Comparison of ENCODE assay signal across 15 cellular contexts in the genomic region with DNA sequence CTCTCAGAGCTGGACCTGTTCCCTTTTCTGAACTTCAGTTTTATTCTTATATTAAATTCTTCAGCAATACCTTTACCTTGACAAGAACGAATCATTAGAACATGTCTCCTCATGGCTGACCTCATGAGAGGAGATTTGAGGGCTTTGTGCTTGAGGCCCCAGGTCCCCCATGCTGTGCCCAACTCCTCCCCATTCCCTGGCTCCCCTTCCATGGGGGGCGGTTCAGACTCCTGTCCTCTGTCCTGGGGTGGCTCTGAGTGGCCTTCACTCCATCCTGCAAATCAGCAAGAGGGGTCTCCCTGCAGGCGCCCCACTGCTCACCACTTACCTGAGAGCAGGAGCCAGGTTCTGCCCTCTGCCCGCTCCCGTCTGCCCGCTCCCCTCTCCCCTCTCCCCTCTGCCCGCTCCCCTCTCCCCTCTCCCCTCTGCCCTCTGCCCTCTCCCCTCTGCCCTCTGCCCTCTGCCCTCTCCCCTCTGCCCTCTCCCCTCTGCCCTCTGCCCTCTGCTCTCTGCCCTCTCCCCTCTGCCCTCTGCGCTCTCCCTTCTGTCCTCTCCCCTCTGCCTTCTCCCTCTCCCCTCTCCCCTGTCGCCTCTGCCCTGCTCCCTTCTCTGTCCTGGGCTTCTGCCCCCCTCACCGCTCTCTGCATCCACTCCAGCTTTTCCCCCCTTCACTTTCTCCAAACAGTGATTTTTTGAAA.
DNase-seq lines count a peak whose midpoint lies in the region; ATAC-seq, FAIRE-seq and TF ChIP-seq lines count a peak whose summit lies in the region.
"Had no signal": no experiment of that assay in that cellular context is flagged by ENCODE, and none has a peak within 500 bp of the region (broad histone marks: within the 10 kb centered on the region; RNA-seq: fewer than 3 reads in every experiment).

No MANE protein-coding gene starts in this region.

- peaks cover 23% of the 10 kb centered on the region for H3K9me3 Mint-ChIP-seq in neural progenitor cell
- H3K9me3 Mint-ChIP-seq: CD8-positive, alpha-beta T cell had no signal

- H3K79me2 ChIP-seq in H1 (ENCODE audit: control insufficient read depth in 1 of 2, insufficient read depth in 2 of 2, low read length in 2 of 2) (no peaks in the 10 kb centered on the region), neural progenitor cell (ENCODE audit: low read depth) (no peaks in the 10 kb centered on the region)

- TF ChIP-seq CTCF in H1 (IDR thresholded peaks at IDR 0.05; ENCODE audit: control extremely low read depth in 1 of 3, insufficient read depth in 1 of 3, low read depth in 1 of 3, low read length in 3 of 3) (no peak), neural progenitor cell (IDR thresholded peaks at IDR 0.05) (no peak), vagina (IDR thresholded peaks at IDR 0.05) (no peak)

- H2AFZ ChIP-seq in H1 (ENCODE audit: low read length) (no peak overlapping the region), neural progenitor cell (replicated peaks) (peak overlapping the region; percentile 72)

- no peak overlapping the region for H4K91ac ChIP-seq in H1 (replicated peaks; ENCODE audit: insufficient read length, low read length)

- H3K4me3 ChIP-seq in H7 (ENCODE audit: insufficient read depth, low read depth, low read length) = no peak overlapping the region
- H3K4me3 ChIP-seq in H1 (ENCODE audit: extremely low read depth in 1 of 4, insufficient read depth in 2 of 4, low read depth in 3 of 4, low read length in 4 of 4) = no peak overlapping the region
- H3K4me3 ChIP-seq in neural progenitor cell = no peak overlapping the region
- no peak overlapping the region for H3K4me3 ChIP-seq in vagina
- no peak overlapping the region for H3K4me3 ChIP-seq in MG63
- H3K4me3 ChIP-seq: BLaER1 treated with 17β-estradiol and CSF1 and Interleukin-3, amounts not matched to agents 10 nM and 100 nM had no signal

- H4K20me1 ChIP-seq in H1 (replicated peaks in 1 of 2; ENCODE audit: control insufficient read depth in 1 of 2, insufficient read depth in 2 of 2, low read length in 2 of 2) = no peaks in the 10 kb centered on the region
- no peaks in the 10 kb centered on the region for H4K20me1 ChIP-seq in neural progenitor cell (ENCODE audit: low read depth)
- H4K20me1 ChIP-seq: BLaER1 treated with 17β-estradiol and CSF1 and Interleukin-3, amounts not matched to agents 10 nM and 100 nM had no signal

- no peaks in the 10 kb centered on the region for H3K36me3 ChIP-seq in H7 (replicated peaks; ENCODE audit: control insufficient read depth, insufficient read depth, low read length)
- no peaks in the 10 kb centered on the region for H3K36me3 ChIP-seq in H1 (ENCODE audit: control insufficient read depth in 2 of 4, insufficient read depth in 4 of 4, low read length in 3 of 4)
- no peaks in the 10 kb centered on the region for H3K36me3 ChIP-seq in neural progenitor cell
- H3K36me3 ChIP-seq in vagina = no peaks in the 10 kb centered on the region
- H3K36me3 ChIP-seq in MG63 = no peaks in the 10 kb centered on the region
- H3K36me3 ChIP-seq: BLaER1 treated with 17β-estradiol and CSF1 and Interleukin-3, amounts not matched to agents 10 nM and 100 nM had no signal

- intact Hi-C loops in vagina (cut with DNase I) = no loop called here

- H3K27me3 ChIP-seq in H7 (ENCODE audit: control insufficient read depth, insufficient read depth, low read length) = no peaks in the 10 kb centered on the region; the same call in 1 of the 2 replicates
- no peaks in the 10 kb centered on the region; a peak in 1 of 7 replicates for H3K27me3 ChIP-seq in H1 (replicated peaks in 1 of 4; ENCODE audit: control insufficient read depth in 3 of 4, extremely low read depth in 1 of 4, insufficient read depth in 3 of 4, low read length in 3 of 4)
- H3K27me3 ChIP-seq in neural progenitor cell = peaks cover 7% of the 10 kb centered on the region
- no peaks in the 10 kb centered on the region for H3K27me3 ChIP-seq in vagina
- H3K27me3 ChIP-seq in MG63 = no peaks in the 10 kb centered on the region
- H3K27me3 ChIP-seq: BLaER1 treated with 17β-estradiol and CSF1 and Interleukin-3, amounts not matched to agents 10 nM and 100 nM had no signal

- H3K23ac ChIP-seq in H1 (ENCODE audit: insufficient read length) = no peak overlapping the region

- H3K4ac ChIP-seq in H1 (replicated peaks; ENCODE audit: insufficient read length, low read depth, low read length) = no peak overlapping the region

- no peak overlapping the region for H3K4me3 Mint-ChIP-seq in neural progenitor cell
- H3K4me3 Mint-ChIP-seq: B cell; CD8-positive, alpha-beta T cell had no signal

- H2BK12ac ChIP-seq in H1 (ENCODE audit: low read depth, low read length) = no peak overlapping the region

- H2BK15ac ChIP-seq in H1 (ENCODE audit: low read length) = no peak overlapping the region

- H3K36me3 Mint-ChIP-seq in neural progenitor cell = peaks cover 6% of the 10 kb centered on the region
- H3K36me3 Mint-ChIP-seq: CD8-positive, alpha-beta T cell had no signal

- no peaks in the 10 kb centered on the region for H3K79me1 ChIP-seq in H1 (ENCODE audit: low read depth, low read length)

- peaks cover 36% of the 10 kb centered on the region for H3K4me1 Mint-ChIP-seq in neural progenitor cell

- no peak overlapping the region; a peak in 1 of 4 replicates for H3K4me2 ChIP-seq in H1 (ENCODE audit: insufficient read depth in 1 of 2, low read depth in 2 of 2, low read length in 2 of 2)
- no peak overlapping the region for H3K4me2 ChIP-seq in neural progenitor cell
- H3K4me2 ChIP-seq: BLaER1 treated with 17β-estradiol and CSF1 and Interleukin-3, amounts not matched to agents 10 nM and 100 nM had no signal

- 0 out of 2 replicates have a peak overlapping the region, but pooled peaks have one; percentile 28 for H3K18ac ChIP-seq in H1 (ENCODE audit: extremely low read depth, low read length)

- no peak overlapping the region for H2AK5ac ChIP-seq in H1 (ENCODE audit: low read depth, low read length)

- H3K9me3 ChIP-seq in H1 (ENCODE audit: insufficient read depth in 2 of 2, low read depth in 1 of 2, low read length in 1 of 2) = 0 out of 4 replicates have a peak, but pooled peaks cover 0 to 3% of the 10 kb centered on the region in 2 experiments
- peaks cover 6% of the 10 kb centered on the region for H3K9me3 ChIP-seq in neural progenitor cell (ENCODE audit: low read depth)
- H3K9me3 ChIP-seq in vagina = no peaks in the 10 kb centered on the region
- no peaks in the 10 kb centered on the region for H3K9me3 ChIP-seq in MG63
- H3K9me3 ChIP-seq: BLaER1 treated with 17β-estradiol and CSF1 and Interleukin-3, amounts not matched to agents 10 nM and 100 nM had no signal

- no peak overlapping the region for H4K5ac ChIP-seq in H1 (ENCODE audit: insufficient read length, low read depth, low read length)

- peaks cover 20% of the 10 kb centered on the region for H3K27me3 Mint-ChIP-seq in neural progenitor cell (ENCODE audit: insufficient read depth, low read depth)

- H2BK5ac ChIP-seq in H1 (ENCODE audit: low read depth, low read length) = no peak overlapping the region

- H2BK120ac ChIP-seq in H1 (replicated peaks; ENCODE audit: low read depth, low read length) = no peak overlapping the region

- 67% methylated on average over 4 of the region's 10 CpGs; no CpG with 5 or more reads in 1 of the 2 experiments for WGBS in H1 (ENCODE audit: extremely low coverage in 1 of 2, insufficient coverage in 1 of 2, insufficient read length in 1 of 2, insufficient replicate concordance in 2 of 2, low coverage in 1 of 2, low lambda C conversion rate in 2 of 2, missing lambda C conversion rate in 1 of 2), 2 experiments

- no peaks in the 10 kb centered on the region for H3K23me2 ChIP-seq in H1 (ENCODE audit: low read depth, low read length)

- no peak for TF ChIP-seq EP300 in H1 (IDR thresholded peaks at IDR 0.05; ENCODE audit: borderline replicate concordance in 1 of 2, low read depth in 2 of 2, low read length in 2 of 2)

- H3K27ac Mint-ChIP-seq in neural progenitor cell = no peak overlapping the region
- H3K27ac Mint-ChIP-seq: B cell; CD8-positive, alpha-beta T cell had no signal

- no peak for TF ChIP-seq RAD21 in H1 (IDR thresholded peaks at IDR 0.05 in 1 of 2, conservative IDR thresholded peaks at IDR 0.05 in 1 of 2; ENCODE audit: low read depth in 2 of 2, low read length in 2 of 2)

- no peak for FAIRE-seq in H1 (lab: Jason Lieb, UNC)
- FAIRE-seq: GM12891 had no signal

- no peak overlapping the region for H3K56ac ChIP-seq in H1 (replicated peaks; ENCODE audit: insufficient read length, low read depth, low read length)

- no peak overlapping the region for H3K14ac ChIP-seq in H1 (ENCODE audit: insufficient read length)

- peak; percentile 33 for DNase-seq in H7
- no peak for DNase-seq in H1 (ENCODE audit: low read depth in 1 of 2, low spot score in 2 of 2)
- no peak for DNase-seq in neural progenitor cell (ENCODE audit: low spot score)
- peak; percentile 58 to 69 for DNase-seq in vagina (ENCODE audit: extremely low spot score in 2 of 2)
- no peak for DNase-seq in MG63
- DNase-seq in DMS53 treated with DMSO at 0.1 percent for 48 hours (lab: John Stamatoyannopoulos, UW; ENCODE audit: unreplicated experiment) = no peak
- DNase-seq: Calu3; CD8-positive, alpha-beta T cell; DND-41; EL; HCEC 1CT had no signal

- POLR2A ChIA-PET in H1 (lab: Charles Lee; ENCODE audit: partially characterized antibody) = no interaction called here

- no peak overlapping the region for H4K8ac ChIP-seq in H1 (ENCODE audit: extremely low read depth, insufficient read depth, low read length)

- H3K4me1 ChIP-seq in H1 (replicated peaks in 1 of 4; ENCODE audit: control insufficient read depth in 3 of 4, insufficient read depth in 4 of 4, low read length in 3 of 4) (peaks cover 0 to 12% (median 4%) of the 10 kb centered on the region in 4 experiments; a peak in 5 of 7 replicates), neural progenitor cell (peaks cover 19% of the 10 kb centered on the region), vagina (no peaks in the 10 kb centered on the region)

- CTCF ChIA-PET in H1 (lab: Charles Lee; ENCODE audit: partially characterized antibody) = no interaction called here

- no peak overlapping the region for H3K27ac ChIP-seq in H1 (ENCODE audit: low read depth, low read length)
- no peak overlapping the region for H3K27ac ChIP-seq in neural progenitor cell
- H3K27ac ChIP-seq in vagina = no peak overlapping the region
- H3K27ac ChIP-seq: BLaER1 treated with 17β-estradiol and CSF1 and Interleukin-3, amounts not matched to agents 10 nM and 100 nM had no signal

- H3F3A ChIP-seq in neural progenitor cell (ENCODE audit: low read depth) = peaks cover 30% of the 10 kb centered on the region

- TF ChIP-seq POLR2A in H1 (IDR thresholded peaks at IDR 0.05; ENCODE audit: control extremely low read depth in 1 of 2, low read depth in 2 of 2, low read length in 2 of 2) = no peak
- TF ChIP-seq POLR2A in vagina (IDR thresholded peaks at IDR 0.05) = no peak

- H3K9ac ChIP-seq in H1 (replicated peaks in 1 of 4; ENCODE audit: extremely low read depth in 1 of 4, low read depth in 3 of 4, low read length in 3 of 4) = no peak overlapping the region
- H3K9ac ChIP-seq in neural progenitor cell = no peak overlapping the region
- H3K9ac ChIP-seq: BLaER1 treated with 17β-estradiol and CSF1 and Interleukin-3, amounts not matched to agents 10 nM and 100 nM had no signal

- no peak for ATAC-seq in GM19035 (IDR thresholded peaks at IDR 0.05; ENCODE audit: unreplicated experiment)
- ATAC-seq: CD8-positive, alpha-beta T cell had no signal

- no peak overlapping the region for H2BK20ac ChIP-seq in H1 (ENCODE audit: low read length)

TF ChIP-seq in H1, 55 proteins besides CTCF, POLR2A, EP300 and RAD21 (continues in another document):
- TF ChIP-seq TAF7 (optimal IDR thresholded peaks at IDR 0.05; ENCODE audit: borderline replicate concordance, low read depth, low read length) = no peak

Comparison
In these comparisons a context has a peak if more than half of its experiments do, and no peak if none do; other contexts are left out.
1. DNase-seq: peak in H7 (single experiment) and vagina (2 of 2); none in H1 (0 of 2), neural progenitor cell (single experiment), MG63 (single experiment) and DMS53 treated with DMSO at 0.1 percent for 48 hours (single experiment).